In genomic region chr12:128069359-128069997, GRCh38 we compare ENCODE assay signal across 8 cellular contexts.
DNase-seq lines count a peak whose midpoint lies in the region; ATAC-seq and TF ChIP-seq lines count a peak whose summit lies in the region.

No MANE protein-coding gene starts in this region.

- ATAC-seq in GM21381 (IDR thresholded peaks at IDR 0.05; ENCODE audit: unreplicated experiment) (peak; percentile 62), HG03571 (IDR thresholded peaks at IDR 0.05; ENCODE audit: unreplicated experiment) (no peak)

- TF ChIP-seq POLR2A in sigmoid colon (IDR thresholded peaks at IDR 0.05) = no peak

- no peak for TF ChIP-seq EP300 in sigmoid colon (IDR thresholded peaks at IDR 0.05)

- no peak overlapping the region for H3K4me3 ChIP-seq in sigmoid colon

- peak in 3 of 4 experiments; percentile 29 to 44 (median 40) for TF ChIP-seq CTCF in sigmoid colon (IDR thresholded peaks at IDR 0.05)

- H3K27me3 ChIP-seq in sigmoid colon = no peaks in the 10 kb centered on the region

- H3K27ac ChIP-seq in sigmoid colon = no peak overlapping the region

- no peaks in the 10 kb centered on the region for H3K36me3 ChIP-seq in sigmoid colon

- H3K4me1 ChIP-seq in sigmoid colon = no peaks in the 10 kb centered on the region

- DNase-seq in NOMO-1 treated with DMSO at 0.1 percent for 48 hours (lab: John Stamatoyannopoulos, UW; ENCODE audit: unreplicated experiment) (peak; percentile 26), NOMO-1 treated with dmso at 0.1 percent for 144 hours (lab: John Stamatoyannopoulos, UW; ENCODE audit: unreplicated experiment) (no peak), Kasumi-1 (lab: John Stamatoyannopoulos, UW) (peak; percentile 22 to 52), SKM-1 treated with dmso at 0.1 percent for 144 hours (lab: John Stamatoyannopoulos, UW; ENCODE audit: unreplicated experiment) (peak; percentile 3), fibroblast of the conjunctiva (ENCODE audit: low read depth) (peak; percentile 18), sigmoid colon (no peak)

- H3K9me3 ChIP-seq in sigmoid colon = no peaks in the 10 kb centered on the region

- 22 to 30% methylated on average over 12 of the region's 12 CpGs for WGBS in sigmoid colon, 2 donors

- intact Hi-C loops in sigmoid colon (cut with DNase I) = no loop called here

Comparison
In these comparisons a context has a peak if more than half of its experiments do, and no peak if none do; other contexts are left out.
1. DNase-seq: peak in NOMO-1 treated with DMSO at 0.1 percent for 48 hours (single experiment), Kasumi-1 (2 of 2), SKM-1 treated with dmso at 0.1 percent for 144 hours (single experiment) and fibroblast of the conjunctiva (single experiment); none in NOMO-1 treated with dmso at 0.1 percent for 144 hours (single experiment) and sigmoid colon (single experiment).